ENCODE assay signal across 9 cellular contexts in genomic region chr3:107985496-107985895, GRCh38.
DNase-seq lines count a peak whose midpoint lies in the region; ATAC-seq and TF ChIP-seq lines count a peak whose summit lies in the region.
"Had no signal": no experiment of that assay in that cellular context is flagged by ENCODE, and none has a peak within 500 bp of the region (broad histone marks: within the 10 kb centered on the region; RNA-seq: fewer than 3 reads in every experiment).

No MANE protein-coding gene starts in this region.

- H3K27ac ChIP-seq in lower lobe of right lung = no peak overlapping the region
- H3K27ac ChIP-seq: parathyroid adenoma had no signal

- peak; percentile 39 for DNase-seq in M059J (ENCODE audit: low read depth)
- DNase-seq in epithelial cell of esophagus (ENCODE audit: low read depth) = peak; percentile 41
- DNase-seq in NCI-H187 treated with DMSO at 0.1 percent for 48 hours (lab: John Stamatoyannopoulos, UW) = no peak
- DNase-seq in 8988T = no peak
- no peak for DNase-seq in iPS-NIHi7 (ENCODE audit: extremely low spot score)
- DNase-seq in lower lobe of right lung = no peak

- no peaks in the 10 kb centered on the region for H3K27me3 ChIP-seq in lower lobe of right lung (ENCODE audit: low read depth)

- H3K36me3 ChIP-seq in lower lobe of right lung = no peaks in the 10 kb centered on the region

- ATAC-seq in GM18498 (IDR thresholded peaks at IDR 0.05; ENCODE audit: unreplicated experiment) (peak; percentile 95), GM21619 (IDR thresholded peaks at IDR 0.05; ENCODE audit: unreplicated experiment) (peak; percentile 98), lower lobe of right lung (no peak)

- H3K9me3 ChIP-seq in lower lobe of right lung = no peaks in the 10 kb centered on the region

- H3K4me3 ChIP-seq in epithelial cell of esophagus (ENCODE audit: low read length) = no peak overlapping the region
- H3K4me3 ChIP-seq in lower lobe of right lung = no peak overlapping the region

- intact Hi-C loops in lower lobe of right lung (cut with DNase I) = no loop called here

- TF ChIP-seq CTCF in epithelial cell of esophagus (IDR thresholded peaks at IDR 0.05; ENCODE audit: insufficient read depth, low read depth, low read length, missing control alignments) (no peak), lower lobe of right lung (IDR thresholded peaks at IDR 0.05) (no peak)

- H3K4me1 ChIP-seq in lower lobe of right lung = peaks cover 53% of the 10 kb centered on the region

Comparison
In these comparisons a context has a peak if more than half of its experiments do, and no peak if none do; other contexts are left out.
1. ATAC-seq: peak in GM18498 (single experiment) and GM21619 (single experiment); none in lower lobe of right lung (0 of 2).
2. DNase-seq: peak in M059J (single experiment) and epithelial cell of esophagus (single experiment); none in NCI-H187 treated with DMSO at 0.1 percent for 48 hours (single experiment), 8988T (single experiment), iPS-NIHi7 (single experiment) and lower lobe of right lung (single experiment).